In the genomic region with DNA sequence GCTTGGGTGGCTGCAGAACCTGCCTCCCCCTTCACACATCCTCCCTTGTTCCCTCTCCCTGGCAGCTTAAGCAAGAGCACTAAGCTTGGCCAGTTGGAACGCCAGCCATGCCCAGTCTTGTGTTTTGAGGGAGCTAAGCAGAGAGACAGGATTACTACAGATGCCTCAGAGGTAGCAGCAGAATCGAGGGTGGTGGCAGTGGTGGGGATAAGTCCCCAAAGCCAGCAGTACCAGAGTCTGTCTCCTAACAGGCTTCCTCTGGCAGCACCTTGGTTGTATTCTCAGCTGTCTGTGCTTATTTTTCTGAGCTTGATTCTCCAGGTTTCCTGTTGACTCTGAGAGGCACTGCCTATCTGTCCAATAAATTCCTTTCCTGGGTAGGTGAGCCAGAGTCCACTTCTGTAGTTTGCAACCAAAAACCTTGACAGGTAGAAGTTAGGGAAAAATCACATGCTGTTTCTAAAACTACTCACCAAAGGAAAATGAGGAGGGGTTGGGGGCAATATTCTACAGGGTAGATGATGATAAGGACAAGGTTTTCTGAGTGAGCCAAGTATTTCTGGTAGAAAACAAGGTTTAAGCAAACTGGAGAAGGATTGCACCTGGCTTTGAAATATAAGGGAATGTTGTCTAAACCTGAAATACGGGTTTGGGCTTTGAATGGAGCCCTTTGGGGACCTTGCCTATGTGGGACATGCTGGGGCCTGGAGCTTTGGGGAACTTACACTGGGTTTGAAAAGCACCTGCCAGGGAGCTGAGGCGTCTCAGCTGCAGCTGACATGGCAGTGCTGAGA, we compare ENCODE assay signal across 9 cellular contexts.
DNase-seq lines count a peak whose midpoint lies in the region; ATAC-seq and TF ChIP-seq lines count a peak whose summit lies in the region.
"Had no signal": no experiment of that assay in that cellular context is flagged by ENCODE, and none has a peak within 500 bp of the region (broad histone marks: within the 10 kb centered on the region; RNA-seq: fewer than 3 reads in every experiment).

No MANE protein-coding gene starts in this region.

- no peaks in the 10 kb centered on the region for H3K27me3 ChIP-seq in naive thymus-derived CD4-positive, alpha-beta T cell (ENCODE audit: control insufficient read depth in 2 of 2, insufficient read depth in 2 of 2, low read length in 2 of 2)

- no peaks in the 10 kb centered on the region for H3K4me1 ChIP-seq in naive thymus-derived CD4-positive, alpha-beta T cell (ENCODE audit: control insufficient read depth in 2 of 2, insufficient read depth in 2 of 2, low read length in 2 of 2)

- H3K27me3 Mint-ChIP-seq in brain (no peaks in the 10 kb centered on the region), natural killer cell (ENCODE audit: low read depth in 2 of 2) (peaks cover 23 to 47% of the 10 kb centered on the region in 2 donors)
- peaks cover 0 to 7% (median 4%) of the 10 kb centered on the region in 5 donors for H3K27me3 Mint-ChIP-seq in naive thymus-derived CD4-positive, alpha-beta T cell

- DNase-seq in natural killer cell: no peak
- DNase-seq in SW480 (ENCODE audit: low spot score): no peak
- no peak for DNase-seq in SKM-1 treated with dmso at 0.1 percent for 144 hours (lab: John Stamatoyannopoulos, UW; ENCODE audit: unreplicated experiment)
- DNase-seq in stimulated activated CD4-positive, alpha-beta T cell treated with anti-CD3 and anti-CD28 coated beads, Interleukin-2, amount 100 ng/mL, for 24 hours: no peak
- DNase-seq in naive thymus-derived CD4-positive, alpha-beta T cell: no peak
- DNase-seq: activated T-cell treated with anti-CD3 and anti-CD28 coated beads, Interleukin-2, amount 50 U/mL, for 48 hours had no signal

- H3K36me3 ChIP-seq in naive thymus-derived CD4-positive, alpha-beta T cell (ENCODE audit: control insufficient read depth in 2 of 3, insufficient read depth in 3 of 3, low read length in 3 of 3): no peaks in the 10 kb centered on the region

- TF ChIP-seq CTCF in brain (conservative IDR thresholded peaks at IDR 0.05) (no peak), natural killer cell (IDR thresholded peaks at IDR 0.05) (no peak)

- no peak overlapping the region for H3K27ac ChIP-seq in naive thymus-derived CD4-positive, alpha-beta T cell (ENCODE audit: low read depth, low read length)

- no peak overlapping the region for H3K4me3 Mint-ChIP-seq in brain
- peak overlapping the region; percentile 58 for H3K4me3 Mint-ChIP-seq in natural killer cell
- H3K4me3 Mint-ChIP-seq in naive thymus-derived CD4-positive, alpha-beta T cell: peak overlapping the region in 2 of 10 donors; percentile 4 to 35

- CTCF ChIA-PET in naive thymus-derived CD4-positive, alpha-beta T cell (lab: Charles Lee): no interaction called here

- peak; percentile 17 for ATAC-seq in GM18502 (IDR thresholded peaks at IDR 0.05; ENCODE audit: poor library complexity, unreplicated experiment)
- peak; percentile 19 for ATAC-seq in HG03139 (IDR thresholded peaks at IDR 0.05; ENCODE audit: unreplicated experiment)
- ATAC-seq in natural killer cell: peak in 1 of 3 donors; percentile 27
- ATAC-seq in naive thymus-derived CD4-positive, alpha-beta T cell: no peak

- no peak overlapping the region for H3K4me3 ChIP-seq in naive thymus-derived CD4-positive, alpha-beta T cell (ENCODE audit: low read length)

- H3K36me3 Mint-ChIP-seq in brain (peaks cover 26% of the 10 kb centered on the region), natural killer cell (no peaks in the 10 kb centered on the region)
- H3K36me3 Mint-ChIP-seq in naive thymus-derived CD4-positive, alpha-beta T cell: no peaks in the 10 kb centered on the region

- intact Hi-C loops in natural killer cell (cut with micrococcal nuclease): loop anchor here (1.0 to 2.0 kb wide), 3 partner anchors 12 to 115 kb away; no protein-coding TSS in a partner anchor
- intact Hi-C loops in naive thymus-derived CD4-positive, alpha-beta T cell (cut with micrococcal nuclease): no loop called here

- H3K4me1 Mint-ChIP-seq in brain (peaks cover 74% of the 10 kb centered on the region), natural killer cell (peaks cover 42% of the 10 kb centered on the region in 2 donors)
- peaks cover 0 to 14% (median 12%) of the 10 kb centered on the region in 7 donors for H3K4me1 Mint-ChIP-seq in naive thymus-derived CD4-positive, alpha-beta T cell

- POLR2A ChIA-PET in naive thymus-derived CD4-positive, alpha-beta T cell (lab: Charles Lee): no interaction called here

- no peaks in the 10 kb centered on the region for H3K9me3 Mint-ChIP-seq in brain
- no peaks in the 10 kb centered on the region for H3K9me3 Mint-ChIP-seq in natural killer cell
- peaks cover 0 to 12% (median 0%) of the 10 kb centered on the region in 11 donors for H3K9me3 Mint-ChIP-seq in naive thymus-derived CD4-positive, alpha-beta T cell

- no peaks in the 10 kb centered on the region for H3K9me3 ChIP-seq in naive thymus-derived CD4-positive, alpha-beta T cell (ENCODE audit: control insufficient read depth in 2 of 3, low read length in 3 of 3)

- H3K27ac Mint-ChIP-seq in brain (peak overlapping the region in 4 of 5 experiments; percentile 69 to 90 (median 79)), natural killer cell (peak overlapping the region; percentile 60 to 62)
- H3K27ac Mint-ChIP-seq in naive thymus-derived CD4-positive, alpha-beta T cell: peak overlapping the region in 2 of 9 donors; percentile 45 to 72
